Comparison of ENCODE assay signal across 8 cellular contexts in the genomic region with DNA sequence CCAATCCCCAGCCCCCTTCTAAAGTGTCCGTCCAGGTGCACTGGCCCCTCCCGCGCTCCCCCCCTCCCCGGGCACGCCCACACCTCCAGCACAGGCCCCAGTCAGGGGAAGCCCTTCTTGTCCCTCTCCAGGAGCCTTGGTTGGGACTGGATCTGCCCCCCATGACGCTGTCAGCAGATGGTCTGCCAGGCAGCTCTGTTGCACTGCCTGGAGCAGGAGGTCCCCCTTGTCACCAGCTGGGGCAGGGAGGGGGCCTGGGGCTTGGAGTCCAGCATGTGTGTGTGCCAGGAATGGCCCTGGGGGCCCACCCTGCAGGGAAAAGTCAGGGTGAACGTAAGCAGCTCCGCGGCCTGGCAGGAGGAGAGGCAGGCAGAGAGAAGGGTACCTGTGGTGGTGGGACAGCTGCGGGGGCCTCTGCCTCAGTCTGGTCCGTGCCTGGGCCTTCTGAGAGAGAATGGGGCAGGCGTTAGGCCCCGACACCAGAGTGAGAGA. TPM values are rescaled to one million over a fixed set of nuclear protein-coding genes. Genes with fewer than 3 reads are reported as not detected.
DNase-seq lines count a peak whose midpoint lies in the region; ATAC-seq and TF ChIP-seq lines count a peak whose summit lies in the region.

No MANE protein-coding gene starts in this region.

- ATAC-seq in left cardiac atrium = no peak
- no peak for ATAC-seq in Right ventricle myocardium superior (ENCODE audit: poor library complexity)
- no peak for ATAC-seq in HG02970 (IDR thresholded peaks at IDR 0.05; ENCODE audit: low FRiP score, unreplicated experiment)
- ATAC-seq in HG02870 (IDR thresholded peaks at IDR 0.05; ENCODE audit: unreplicated experiment) = no peak

- H3K4me1 Mint-ChIP-seq in activated T-helper 1 cell treated with anti-CD3 and anti-CD28 coated beads, Interleukin-12 subunit alpha, Interleukin-12 subunit beta, Interleukin-2, Interleukin-4 antibody, amounts not matched to agents 30 ng/mL and 10 ng/mL and 1 ng/mL, durations not matched to agents 14 hours and 24 hours and 36 hours (ENCODE audit: low read depth) = peaks cover 7% of the 10 kb centered on the region
- H3K4me1 Mint-ChIP-seq in mesothelial cell of epicardium = peaks cover 12% of the 10 kb centered on the region
- H3K4me1 Mint-ChIP-seq in type B pancreatic cell (ENCODE audit: unreplicated experiment) = peaks cover 4% of the 10 kb centered on the region

- TF ChIP-seq CTCF in mesothelial cell of epicardium (IDR thresholded peaks at IDR 0.05; ENCODE audit: unreplicated experiment) = no peak
- TF ChIP-seq CTCF in type B pancreatic cell (conservative IDR thresholded peaks at IDR 0.05) = no peak

- H3K36me3 Mint-ChIP-seq in activated T-helper 1 cell treated with anti-CD3 and anti-CD28 coated beads, Interleukin-12 subunit alpha, Interleukin-12 subunit beta, Interleukin-2, Interleukin-4 antibody, amounts not matched to agents 30 ng/mL and 10 ng/mL and 1 ng/mL, durations not matched to agents 14 hours and 24 hours and 36 hours (ENCODE audit: low read depth) = peaks cover 15% of the 10 kb centered on the region
- H3K36me3 Mint-ChIP-seq in mesothelial cell of epicardium = peaks cover 8% of the 10 kb centered on the region
- H3K36me3 Mint-ChIP-seq in type B pancreatic cell = peaks cover 5% of the 10 kb centered on the region

- H3K27me3 Mint-ChIP-seq in activated T-helper 1 cell treated with anti-CD3 and anti-CD28 coated beads, Interleukin-12 subunit alpha, Interleukin-12 subunit beta, Interleukin-2, Interleukin-4 antibody, amounts not matched to agents 30 ng/mL and 10 ng/mL and 1 ng/mL, durations not matched to agents 14 hours and 24 hours and 36 hours (ENCODE audit: insufficient read depth) = no peaks in the 10 kb centered on the region
- H3K27me3 Mint-ChIP-seq in mesothelial cell of epicardium (ENCODE audit: low read depth) (no peaks in the 10 kb centered on the region), type B pancreatic cell (no peaks in the 10 kb centered on the region)

- peak overlapping the region; percentile 72 for H3K27ac Mint-ChIP-seq in activated T-helper 1 cell treated with anti-CD3 and anti-CD28 coated beads, Interleukin-12 subunit alpha, Interleukin-12 subunit beta, Interleukin-2, Interleukin-4 antibody, amounts not matched to agents 30 ng/mL and 10 ng/mL and 1 ng/mL, durations not matched to agents 14 hours and 24 hours and 36 hours
- H3K27ac Mint-ChIP-seq in mesothelial cell of epicardium (peak overlapping the region; percentile 82), type B pancreatic cell (peak overlapping the region; percentile 50)

- peak; percentile 28 for DNase-seq in left cardiac atrium
- no peak for DNase-seq in Right ventricle myocardium superior
- no peak for DNase-seq in activated T-helper 1 cell treated with anti-CD3 and anti-CD28 coated beads, Interleukin-12 subunit alpha, Interleukin-12 subunit beta, Interleukin-2, Interleukin-4 antibody, amounts not matched to agents 30 ng/mL and 10 ng/mL and 1 ng/mL, durations not matched to agents 14 hours and 24 hours and 36 hours (ENCODE audit: low spot score)
- DNase-seq in mesothelial cell of epicardium (ENCODE audit: low spot score in 2 of 2, unreplicated experiment in 2 of 2) = no peak
- no peak for DNase-seq in type B pancreatic cell (ENCODE audit: extremely low spot score, unreplicated experiment)
- DNase-seq in SIG-M5 (lab: John Stamatoyannopoulos, UW) = no peak

- no peaks in the 10 kb centered on the region for H3K9me3 Mint-ChIP-seq in activated T-helper 1 cell treated with anti-CD3 and anti-CD28 coated beads, Interleukin-12 subunit alpha, Interleukin-12 subunit beta, Interleukin-2, Interleukin-4 antibody, amounts not matched to agents 30 ng/mL and 10 ng/mL and 1 ng/mL, durations not matched to agents 14 hours and 24 hours and 36 hours
- no peaks in the 10 kb centered on the region for H3K9me3 Mint-ChIP-seq in mesothelial cell of epicardium
- H3K9me3 Mint-ChIP-seq in type B pancreatic cell = no peaks in the 10 kb centered on the region

- intact Hi-C loops in left cardiac atrium (cut with DNase I) (loop anchor here (5.0 to 10.0 kb wide), 2 partner anchors 37 to 59 kb away; partner anchors contain the start of gene PHRF1 (in 1 of the 2)), Right ventricle myocardium superior (cut with DNase I) (no loop called here)
- intact Hi-C loops in activated T-helper 1 cell treated with anti-CD3 and anti-CD28 coated beads, Interleukin-12 subunit alpha, Interleukin-12 subunit beta, Interleukin-2, Interleukin-4 antibody, amounts not matched to agents 30 ng/mL and 10 ng/mL and 1 ng/mL, durations not matched to agents 14 hours and 24 hours and 36 hours (cut with micrococcal nuclease) = no loop called here

- peak overlapping the region; percentile 86 for H3K4me3 Mint-ChIP-seq in activated T-helper 1 cell treated with anti-CD3 and anti-CD28 coated beads, Interleukin-12 subunit alpha, Interleukin-12 subunit beta, Interleukin-2, Interleukin-4 antibody, amounts not matched to agents 30 ng/mL and 10 ng/mL and 1 ng/mL, durations not matched to agents 14 hours and 24 hours and 36 hours
- H3K4me3 Mint-ChIP-seq in mesothelial cell of epicardium = peak overlapping the region; percentile 57
- H3K4me3 Mint-ChIP-seq in type B pancreatic cell = peak overlapping the region; percentile 66

RNA-seq across cellular contexts. Expression of gene IRF7, which starts 1.6 kb away (rescaled TPM):
- 10 to 100 TPM; 12.1 to 24.3 TPM for total RNA-seq in left cardiac atrium
- total RNA-seq in Right ventricle myocardium superior = 7.5 TPM
- total RNA-seq in activated T-helper 1 cell treated with anti-CD3 and anti-CD28 coated beads, Interleukin-12 subunit alpha, Interleukin-12 subunit beta, Interleukin-2, Interleukin-4 antibody, amounts not matched to agents 30 ng/mL and 10 ng/mL and 1 ng/mL, durations not matched to agents 14 hours and 24 hours and 36 hours = 56.6 and 63.1 TPM in 2 replicates
- total RNA-seq in mesothelial cell of epicardium = 20.8 to 24.5 TPM (median 21.9 TPM) in 3 replicates
- 16.4 and 20.5 TPM in 2 replicates for total RNA-seq in type B pancreatic cell (ENCODE audit: low replicate concordance)

RNA-seq across cellular contexts. Expression of gene CDHR5, which starts 10.6 kb away (rescaled TPM):
- not detected for total RNA-seq in left cardiac atrium
- total RNA-seq in Right ventricle myocardium superior = not detected
- total RNA-seq in activated T-helper 1 cell treated with anti-CD3 and anti-CD28 coated beads, Interleukin-12 subunit alpha, Interleukin-12 subunit beta, Interleukin-2, Interleukin-4 antibody, amounts not matched to agents 30 ng/mL and 10 ng/mL and 1 ng/mL, durations not matched to agents 14 hours and 24 hours and 36 hours = not detected in 2 replicates
- 0.27 to 0.58 TPM (median 0.34 TPM) in 3 replicates for total RNA-seq in mesothelial cell of epicardium
- 7.1 and 23.0 TPM in 2 replicates for total RNA-seq in type B pancreatic cell (ENCODE audit: low replicate concordance)

RNA-seq across cellular contexts. Expression of gene SCT, which starts 12.8 kb away (rescaled TPM):
- not detected for total RNA-seq in left cardiac atrium
- not detected for total RNA-seq in Right ventricle myocardium superior
- total RNA-seq in activated T-helper 1 cell treated with anti-CD3 and anti-CD28 coated beads, Interleukin-12 subunit alpha, Interleukin-12 subunit beta, Interleukin-2, Interleukin-4 antibody, amounts not matched to agents 30 ng/mL and 10 ng/mL and 1 ng/mL, durations not matched to agents 14 hours and 24 hours and 36 hours = not detected in 2 replicates
- total RNA-seq in mesothelial cell of epicardium = 1.2 to 1.7 TPM (median 1.3 TPM) in 3 replicates
- 3.1 and 15.3 TPM in 2 replicates for total RNA-seq in type B pancreatic cell (ENCODE audit: low replicate concordance)

RNA-seq across cellular contexts. Expression of gene DRD4, which starts 22.9 kb away (rescaled TPM):
- total RNA-seq in left cardiac atrium = under 1 TPM; 0.15 to 0.29 TPM
- total RNA-seq in Right ventricle myocardium superior = not detected
- total RNA-seq in activated T-helper 1 cell treated with anti-CD3 and anti-CD28 coated beads, Interleukin-12 subunit alpha, Interleukin-12 subunit beta, Interleukin-2, Interleukin-4 antibody, amounts not matched to agents 30 ng/mL and 10 ng/mL and 1 ng/mL, durations not matched to agents 14 hours and 24 hours and 36 hours = 0.34 and 0.47 TPM in 2 replicates
- total RNA-seq in mesothelial cell of epicardium = 2.1 to 3.1 TPM (median 2.5 TPM) in 3 replicates
- 0.59 and 1.2 TPM in 2 replicates for total RNA-seq in type B pancreatic cell (ENCODE audit: low replicate concordance)

RNA-seq across cellular contexts. Expression of gene PHRF1, which starts 37.9 kb away (rescaled TPM):
- 10 to 100 TPM; 17.3 to 21.5 TPM for total RNA-seq in left cardiac atrium
- total RNA-seq in Right ventricle myocardium superior = 16.5 TPM
- total RNA-seq in activated T-helper 1 cell treated with anti-CD3 and anti-CD28 coated beads, Interleukin-12 subunit alpha, Interleukin-12 subunit beta, Interleukin-2, Interleukin-4 antibody, amounts not matched to agents 30 ng/mL and 10 ng/mL and 1 ng/mL, durations not matched to agents 14 hours and 24 hours and 36 hours = 58.6 and 59.8 TPM in 2 replicates
- total RNA-seq in mesothelial cell of epicardium = 48.2 to 51.1 TPM (median 49.7 TPM) in 3 replicates
- total RNA-seq in type B pancreatic cell (ENCODE audit: low replicate concordance) = 38.7 and 40.8 TPM in 2 replicates

Comparison
In these comparisons a context has a peak if more than half of its experiments do, and no peak if none do; other contexts are left out.
1. intact Hi-C loops: an anchor here in left cardiac atrium (5.0 to 10.0 kb wide); none called in Right ventricle myocardium superior and activated T-helper 1 cell treated with anti-CD3 and anti-CD28 coated beads, Interleukin-12 subunit alpha, Interleukin-12 subunit beta, Interleukin-2, Interleukin-4 antibody, amounts not matched to agents 30 ng/mL and 10 ng/mL and 1 ng/mL, durations not matched to agents 14 hours and 24 hours and 36 hours.